ENCODE assay signal across 8 cellular contexts in the genomic region with DNA sequence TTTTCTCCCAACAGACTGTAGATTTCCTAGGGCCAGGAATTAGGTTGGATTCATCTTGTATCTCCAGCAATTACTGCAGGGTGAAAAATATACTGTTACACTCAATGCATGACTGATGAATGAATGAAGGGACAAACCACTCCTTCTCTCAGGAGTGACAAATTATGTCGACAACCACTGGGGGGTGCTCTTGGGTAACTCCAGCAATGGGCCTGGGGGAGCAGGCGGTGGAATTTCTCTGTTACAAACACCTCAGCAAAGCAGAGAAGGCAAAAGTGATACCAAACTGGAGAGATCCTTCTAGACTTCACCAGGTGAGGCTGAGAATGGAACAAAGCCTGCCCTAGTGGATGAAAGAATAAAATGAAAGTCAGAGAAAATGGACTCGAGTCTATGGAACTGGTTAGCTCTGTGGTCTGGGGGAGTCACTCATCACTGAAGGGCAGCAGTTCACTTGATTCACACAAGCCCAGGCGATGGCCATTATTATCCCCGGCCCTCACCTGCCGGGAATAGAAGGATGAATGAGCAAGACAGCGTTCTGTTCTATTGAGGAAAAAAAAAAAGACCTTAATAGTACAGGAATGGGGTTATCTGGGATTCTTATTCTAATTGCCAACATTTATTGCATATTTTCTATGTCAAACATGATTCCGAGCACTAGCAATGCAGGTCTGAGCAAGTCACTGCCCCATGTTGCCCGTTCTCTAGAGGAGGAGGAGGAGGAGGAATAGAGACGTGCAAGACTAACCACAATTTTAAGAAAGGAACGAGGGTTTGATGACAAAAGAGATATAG.
DNase-seq lines count a peak whose midpoint lies in the region; ATAC-seq and TF ChIP-seq lines count a peak whose summit lies in the region.

No MANE protein-coding gene starts in this region.

- TF ChIP-seq CTCF in cardiac muscle cell (IDR thresholded peaks at IDR 0.05; ENCODE audit: low read depth, low read length) (peak; percentile 61), prostate gland (IDR thresholded peaks at IDR 0.05) (peak; percentile 15 to 58 (median 54))

- no peak overlapping the region for H3K4me3 ChIP-seq in cardiac muscle cell
- H3K4me3 ChIP-seq in prostate gland, result no peak overlapping the region

- H3K27me3 ChIP-seq in cardiac muscle cell (no peaks in the 10 kb centered on the region), prostate gland (replicated peaks; ENCODE audit: insufficient read depth) (no peaks in the 10 kb centered on the region)

- TF ChIP-seq POLR2A in prostate gland (IDR thresholded peaks at IDR 0.05), result no peak

- intact Hi-C loops in Right ventricle myocardium inferior (cut with DNase I), result no loop called here
- intact Hi-C loops in prostate gland (cut with DNase I), result no loop called here

- ATAC-seq in Right ventricle myocardium inferior (no peak), HG02852 (IDR thresholded peaks at IDR 0.05; ENCODE audit: unreplicated experiment) (no peak), HG03571 (IDR thresholded peaks at IDR 0.05; ENCODE audit: unreplicated experiment) (no peak)

- no peaks in the 10 kb centered on the region for H3K9me3 ChIP-seq in cardiac muscle cell (ENCODE audit: low read depth)
- H3K9me3 ChIP-seq in prostate gland, result no peaks in the 10 kb centered on the region

- DNase-seq in cardiac muscle cell (ENCODE audit: low read depth in 1 of 2, low spot score in 1 of 2), result peak; percentile 50 to 68
- DNase-seq in Right ventricle myocardium inferior (ENCODE audit: missing footprints), result no peak
- peak; percentile 38 for DNase-seq in NCI-H2029 treated with DMSO at 0.1 percent for 48 hours (lab: John Stamatoyannopoulos, UW)
- DNase-seq in cerebellum (ENCODE audit: low spot score), result peak; percentile 72
- peak; percentile 42 for DNase-seq in prostate gland (ENCODE audit: low spot score)
- DNase-seq in activated CD4-positive, alpha-beta T cell treated with anti-CD3 and anti-CD28 coated beads, Interleukin-2, amount 50 U/mL, for 1 hour, result no peak

- H3K27ac ChIP-seq in cardiac muscle cell (no peak overlapping the region), prostate gland (peak overlapping the region in 1 of 2 donors; percentile 39)

- whole genome bisulfite sequencing in prostate gland, result 41% methylated on average over 11 of the region's 11 CpGs

- no peaks in the 10 kb centered on the region for H3K4me1 ChIP-seq in cardiac muscle cell (ENCODE audit: low read depth)
- no peaks in the 10 kb centered on the region for H3K4me1 ChIP-seq in prostate gland (replicated peaks)

- H3K36me3 ChIP-seq in cardiac muscle cell (no peaks in the 10 kb centered on the region), prostate gland (no peaks in the 10 kb centered on the region)

Comparison
In these comparisons a context has a peak if more than half of its experiments do, and no peak if none do; other contexts are left out.
1. DNase-seq: peak in cardiac muscle cell (2 of 2), NCI-H2029 treated with DMSO at 0.1 percent for 48 hours (single experiment), cerebellum (single experiment) and prostate gland (single experiment); none in Right ventricle myocardium inferior (single experiment) and activated CD4-positive, alpha-beta T cell treated with anti-CD3 and anti-CD28 coated beads, Interleukin-2, amount 50 U/mL, for 1 hour (single experiment).